8 cellular contexts compared by ENCODE assay signal in the genomic region with DNA sequence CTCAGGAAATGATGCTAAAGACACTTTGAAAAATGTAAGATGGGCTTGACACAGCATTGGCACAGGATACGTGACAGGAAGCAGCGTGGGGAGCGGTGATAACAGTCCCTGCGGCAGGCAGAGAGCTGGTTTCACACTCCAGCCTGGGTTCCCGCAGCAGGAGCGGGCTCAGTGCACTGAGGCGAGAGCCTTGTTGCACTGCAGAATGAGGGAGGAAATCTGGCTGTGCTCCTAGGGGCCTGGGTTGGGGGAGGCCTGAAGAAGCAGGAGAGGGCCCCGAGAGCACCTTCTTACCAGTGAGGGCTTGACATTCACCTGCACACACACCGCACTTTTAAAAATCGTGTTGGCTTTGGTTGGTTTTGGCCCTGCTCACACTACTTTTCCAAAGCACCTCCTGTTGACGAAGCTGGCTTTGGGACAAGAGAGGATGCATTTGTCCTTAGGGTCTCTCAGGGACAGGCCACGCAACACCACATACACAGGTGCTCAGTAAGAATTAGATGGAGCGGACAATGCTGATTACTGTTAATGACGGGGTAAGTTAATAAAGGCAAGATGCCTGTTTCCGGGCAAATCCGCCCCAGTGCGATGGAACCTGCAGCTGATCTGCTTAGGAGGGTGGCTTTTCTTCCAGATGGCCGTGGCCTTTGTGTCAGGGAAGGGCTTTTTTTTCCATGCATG. TPM values are rescaled to one million over a fixed set of nuclear protein-coding genes. Genes with fewer than 3 reads are reported as not detected.
A peak's percentile ranks its signal among the peaks of the same experiment; 100 is the strongest.
DNase-seq lines count a peak whose midpoint lies in the region; TF ChIP-seq lines count a peak whose summit lies in the region.

No MANE protein-coding gene starts in this region.

- no peak overlapping the region for H4K5ac ChIP-seq in H9 (ENCODE audit: insufficient read length, low read depth, low read length)

- H2BK5ac ChIP-seq in H9 (ENCODE audit: insufficient read length, low read length), result no peak overlapping the region

- H3K27ac Mint-ChIP-seq in activated naive CD4-positive, alpha-beta T cell treated with anti-CD3 and anti-CD28 coated beads, Interleukin-2, amount 10 ng/mL, durations not matched to agents 7 days and 5 days, result peak overlapping the region; percentile 86
- peak overlapping the region; percentile 19 for H3K27ac Mint-ChIP-seq in mesothelial cell of epicardium
- H3K27ac Mint-ChIP-seq in H9, result peak overlapping the region in 1 of 3 experiments; percentile 41; a peak in 3 of 7 replicates

- H3K9me3 ChIP-seq in subcutaneous abdominal adipose tissue (ENCODE audit: control insufficient read depth in 5 of 5, low read length in 5 of 5) (no peaks in the 10 kb centered on the region), H9 (ENCODE audit: control insufficient read depth, low read depth, low read length) (no peaks in the 10 kb centered on the region)

- H3K4ac ChIP-seq in H9 (ENCODE audit: low read depth, low read length), result no peak overlapping the region

- H3K4me2 ChIP-seq in H9 (ENCODE audit: insufficient read depth, insufficient read length, low read length), result no peak overlapping the region

- CTCF ChIA-PET in activated naive CD4-positive, alpha-beta T cell treated with anti-CD3 and anti-CD28 coated beads, Interleukin-2, amount 10 ng/mL, durations not matched to agents 7 days and 5 days (lab: Charles Lee), result interaction anchor here (0.8 to 2.1 kb wide), 4 partner anchors 9 to 94 kb away, joined by 3 to 9 read pairs (median 5); no protein-coding TSS in a partner anchor

- no peak overlapping the region for H2AK5ac ChIP-seq in H9 (ENCODE audit: insufficient read length, low read length)

- H3K79me2 ChIP-seq in H9 (ENCODE audit: insufficient read depth, low read length), result no peaks in the 10 kb centered on the region

- H3K14ac ChIP-seq in H9 (ENCODE audit: insufficient read depth, low read length), result no peak overlapping the region

- H3K27me3 ChIP-seq in subcutaneous abdominal adipose tissue (ENCODE audit: control insufficient read depth in 5 of 5, insufficient read depth in 4 of 5, low read length in 5 of 5) (no peaks in the 10 kb centered on the region), H9 (ENCODE audit: insufficient read depth, low read length) (no peaks in the 10 kb centered on the region)

- peak overlapping the region in 3 of 5 donors; percentile 12 to 30 (median 26) for H3K4me3 ChIP-seq in subcutaneous abdominal adipose tissue (ENCODE audit: low read depth in 1 of 5, low read length in 5 of 5)

- peaks cover 42% of the 10 kb centered on the region for H3K4me1 Mint-ChIP-seq in activated naive CD4-positive, alpha-beta T cell treated with anti-CD3 and anti-CD28 coated beads, Interleukin-2, amount 10 ng/mL, durations not matched to agents 7 days and 5 days
- peaks cover 42% of the 10 kb centered on the region for H3K4me1 Mint-ChIP-seq in mesothelial cell of epicardium
- H3K4me1 Mint-ChIP-seq in H9, result peaks cover 10 to 11% of the 10 kb centered on the region in 2 experiments

- no CpG with 5 or more reads among the region's 18 CpGs for WGBS in H9 (ENCODE audit: extremely low coverage, insufficient read length, low lambda C conversion rate)

- no peak overlapping the region for H3T11ph ChIP-seq in H9 (ENCODE audit: low read length)

- no peak overlapping the region for H4K8ac ChIP-seq in H9 (replicated peaks; ENCODE audit: insufficient read length, low read depth, low read length)

- H3K56ac ChIP-seq in H9 (ENCODE audit: insufficient read length, low read depth, low read length), result no peak overlapping the region

- no peak overlapping the region for H4K91ac ChIP-seq in H9 (ENCODE audit: insufficient read length, low read depth, low read length)

- no peaks in the 10 kb centered on the region for H3K36me3 ChIP-seq in subcutaneous abdominal adipose tissue (ENCODE audit: control insufficient read depth in 5 of 5, insufficient read depth in 5 of 5, low read length in 5 of 5)

- H2AFZ ChIP-seq in H9 (ENCODE audit: low read length), result no peak overlapping the region

- H3K4me1 ChIP-seq in subcutaneous abdominal adipose tissue (ENCODE audit: control insufficient read depth in 5 of 5, insufficient read depth in 5 of 5, low read length in 5 of 5) (peaks cover 6 to 43% (median 28%) of the 10 kb centered on the region in 5 donors), H9 (ENCODE audit: insufficient read depth, low read length) (no peaks in the 10 kb centered on the region)

- H3K18ac ChIP-seq in H9 (ENCODE audit: insufficient read length, low read depth, low read length), result no peak overlapping the region

- H3K79me1 ChIP-seq in H9 (ENCODE audit: insufficient read depth, low read depth, low read length, poor library complexity, severe bottlenecking), result no peaks in the 10 kb centered on the region

- H2BK12ac ChIP-seq in H9 (ENCODE audit: insufficient read length, low read depth, low read length), result no peak overlapping the region

- H3K27ac ChIP-seq in subcutaneous abdominal adipose tissue (ENCODE audit: low read depth, low read length) (no peak overlapping the region), H9 (ENCODE audit: insufficient read length, low read depth, low read length) (no peak overlapping the region)

- TF ChIP-seq CTCF in mesothelial cell of epicardium (IDR thresholded peaks at IDR 0.05; ENCODE audit: unreplicated experiment) (no peak), H9 (conservative IDR thresholded peaks at IDR 0.05) (no peak)

- no peaks in the 10 kb centered on the region for H3K36me3 Mint-ChIP-seq in activated naive CD4-positive, alpha-beta T cell treated with anti-CD3 and anti-CD28 coated beads, Interleukin-2, amount 10 ng/mL, durations not matched to agents 7 days and 5 days
- no peaks in the 10 kb centered on the region for H3K36me3 Mint-ChIP-seq in mesothelial cell of epicardium
- no peaks in the 10 kb centered on the region for H3K36me3 Mint-ChIP-seq in H9 (ENCODE audit: insufficient read depth in 1 of 3, low read depth in 3 of 3)

- DNase-seq in SKM-1 treated with dmso at 0.1 percent for 144 hours (lab: John Stamatoyannopoulos, UW; ENCODE audit: unreplicated experiment), result peak; percentile 22
- no peak for DNase-seq in SKM-1 (lab: John Stamatoyannopoulos, UW; ENCODE audit: unreplicated experiment)
- DNase-seq in activated naive CD4-positive, alpha-beta T cell treated with anti-CD3 and anti-CD28 coated beads, Interleukin-2, amount 10 ng/mL, durations not matched to agents 7 days and 5 days, result peak; percentile 82
- DNase-seq in mesothelial cell of epicardium (ENCODE audit: low spot score in 2 of 2, unreplicated experiment in 2 of 2), result no peak
- DNase-seq in NCI-H774 (lab: John Stamatoyannopoulos, UW), result no peak
- no peak for DNase-seq in H9
- no peak for DNase-seq in NCI-H1048 (lab: John Stamatoyannopoulos, UW)

- no peaks in the 10 kb centered on the region for H3K23me2 ChIP-seq in H9 (ENCODE audit: insufficient read length, low read depth, low read length, poor library complexity, severe bottlenecking)

- no peaks in the 10 kb centered on the region for H4K20me1 ChIP-seq in H9 (ENCODE audit: control insufficient read depth, insufficient read depth, insufficient read length)

- H3K4me3 Mint-ChIP-seq in activated naive CD4-positive, alpha-beta T cell treated with anti-CD3 and anti-CD28 coated beads, Interleukin-2, amount 10 ng/mL, durations not matched to agents 7 days and 5 days, result peak overlapping the region; percentile 53
- H3K4me3 Mint-ChIP-seq in mesothelial cell of epicardium, result no peak overlapping the region
- H3K4me3 Mint-ChIP-seq in H9, result no peak overlapping the region

- no peak overlapping the region for H2BK15ac ChIP-seq in H9 (ENCODE audit: low read depth, low read length)

- H3K23ac ChIP-seq in H9 (ENCODE audit: insufficient read length, low read depth, low read length), result no peak overlapping the region

- H3K9me3 Mint-ChIP-seq in activated naive CD4-positive, alpha-beta T cell treated with anti-CD3 and anti-CD28 coated beads, Interleukin-2, amount 10 ng/mL, durations not matched to agents 7 days and 5 days, result no peaks in the 10 kb centered on the region
- H3K9me3 Mint-ChIP-seq in mesothelial cell of epicardium (no peaks in the 10 kb centered on the region), H9 (no peaks in the 10 kb centered on the region)

- H2BK20ac ChIP-seq in H9 (ENCODE audit: low read depth, low read length, poor library complexity, severe bottlenecking), result no peak overlapping the region

- peak overlapping the region in 1 of 5 donors; percentile 7 for H3K9ac ChIP-seq in subcutaneous abdominal adipose tissue (ENCODE audit: low read length in 5 of 5)
- H3K9ac ChIP-seq in H9 (ENCODE audit: extremely low read depth, insufficient read length, low read length), result no peak overlapping the region

- no peak overlapping the region for H2BK120ac ChIP-seq in H9 (ENCODE audit: low read depth, low read length, poor library complexity, severe bottlenecking)

- peaks cover 9% of the 10 kb centered on the region for H3K27me3 Mint-ChIP-seq in activated naive CD4-positive, alpha-beta T cell treated with anti-CD3 and anti-CD28 coated beads, Interleukin-2, amount 10 ng/mL, durations not matched to agents 7 days and 5 days
- H3K27me3 Mint-ChIP-seq in mesothelial cell of epicardium (ENCODE audit: low read depth) (no peaks in the 10 kb centered on the region), H9 (ENCODE audit: low read depth) (no peaks in the 10 kb centered on the region)

RNA-seq across cellular contexts. Expression of gene ARMC2, which starts 49.4 kb away (rescaled TPM):
- total RNA-seq in mesothelial cell of epicardium (11.3 to 16.5 TPM (median 16.2 TPM) in 3 replicates), H9 (2021) (2.8 and 3.9 TPM in 2 replicates)

Comparison
In these comparisons a context has a peak if more than half of its experiments do, and no peak if none do; other contexts are left out.
1. DNase-seq: peak in SKM-1 treated with dmso at 0.1 percent for 144 hours (single experiment) and activated naive CD4-positive, alpha-beta T cell treated with anti-CD3 and anti-CD28 coated beads, Interleukin-2, amount 10 ng/mL, durations not matched to agents 7 days and 5 days (single experiment); none in SKM-1 (single experiment), mesothelial cell of epicardium (0 of 2), NCI-H774 (single experiment), H9 (single experiment) and NCI-H1048 (single experiment).